26 cellular contexts compared by ENCODE assay signal in genomic region chrX:4238916-4239315, GRCh38.
"Had no signal": no experiment of that assay in that cellular context is flagged by ENCODE, and none has a peak within 500 bp of the region (broad histone marks: within the 10 kb centered on the region; RNA-seq: fewer than 3 reads in every experiment).

No MANE protein-coding gene starts in this region.

- H3K9ac ChIP-seq: neural progenitor cell, parathyroid adenoma had no signal

- H3K4me1 ChIP-seq: neural progenitor cell, parathyroid adenoma, suprapubic skin, testis, tibial artery, transverse colon, upper lobe of right lung, uterus had no signal

- H3K27me3 ChIP-seq: neural progenitor cell, ovary, spleen, suprapubic skin, testis, tibial artery, transverse colon, upper lobe of right lung, uterus had no signal

- H3K79me2 ChIP-seq: parathyroid adenoma had no signal

- H3K9me3 ChIP-seq: ovary, suprapubic skin, testis, transverse colon, upper lobe of right lung, uterus had no signal

- H2AFZ ChIP-seq: neural progenitor cell, parathyroid adenoma had no signal

- DNase-seq: natural killer cell; occipital lobe; ovary; posterior cingulate gyrus; retina; right cardiac atrium; spleen; stimulated activated CD4-positive, alpha-beta T cell treated with anti-CD3 and anti-CD28 coated beads, Interleukin-12 subunit alpha, Interleukin-12 subunit beta, amount 100 ng/mL, for 4 hours; stimulated activated CD4-positive, alpha-beta T cell treated with anti-CD3 and anti-CD28 coated beads, Interleukin-1b, Interleukin-23, amount 100 ng/mL, for 48 hours; stimulated activated CD4-positive, alpha-beta T cell treated with anti-CD3 and anti-CD28 coated beads, Interleukin-4, amount 100 ng/mL, for 1 hour; stimulated activated CD4-positive, alpha-beta T cell treated with anti-CD3 and anti-CD28 coated beads, Interleukin-4, amount 100 ng/mL, for 4 hours; stimulated activated CD8-positive, alpha-beta memory T cell treated with anti-CD3 and anti-CD28 coated beads, Interleukin-4, amount 100 ng/mL, for 48 hours; stimulated activated naive CD4-positive, alpha-beta T cell; stimulated activated naive CD8-positive, alpha-beta T cell treated with anti-CD3 and anti-CD28 coated beads, Interleukin-15, amount 100 ng/mL, for 72 hours; stimulated activated naive CD8-positive, alpha-beta T cell treated with anti-CD3 and anti-CD28 coated beads, Interleukin-15, Interleukin-2, amounts not matched to agents 100 U/mL and 50 U/mL, for 24 hours; substantia nigra; testis; tibial artery; transverse colon; upper lobe of right lung; uterus had no signal

- H3K27ac ChIP-seq: neural progenitor cell, ovary, parathyroid adenoma, skin epidermis, suprapubic skin, testis, tibial artery, transverse colon, upper lobe of right lung, uterus had no signal

- H3K4me3 ChIP-seq: neural progenitor cell, ovary, skin epidermis, smooth muscle cell, spleen, suprapubic skin, testis, tibial artery, transverse colon, upper lobe of right lung, uterus had no signal

- H3K4me2 ChIP-seq: neural progenitor cell, smooth muscle cell had no signal

- H3K36me3 ChIP-seq: neural progenitor cell, ovary, spleen, suprapubic skin, tibial artery, transverse colon, upper lobe of right lung, uterus had no signal
